ENCODE assay signal across 8 cellular contexts in the genomic region with DNA sequence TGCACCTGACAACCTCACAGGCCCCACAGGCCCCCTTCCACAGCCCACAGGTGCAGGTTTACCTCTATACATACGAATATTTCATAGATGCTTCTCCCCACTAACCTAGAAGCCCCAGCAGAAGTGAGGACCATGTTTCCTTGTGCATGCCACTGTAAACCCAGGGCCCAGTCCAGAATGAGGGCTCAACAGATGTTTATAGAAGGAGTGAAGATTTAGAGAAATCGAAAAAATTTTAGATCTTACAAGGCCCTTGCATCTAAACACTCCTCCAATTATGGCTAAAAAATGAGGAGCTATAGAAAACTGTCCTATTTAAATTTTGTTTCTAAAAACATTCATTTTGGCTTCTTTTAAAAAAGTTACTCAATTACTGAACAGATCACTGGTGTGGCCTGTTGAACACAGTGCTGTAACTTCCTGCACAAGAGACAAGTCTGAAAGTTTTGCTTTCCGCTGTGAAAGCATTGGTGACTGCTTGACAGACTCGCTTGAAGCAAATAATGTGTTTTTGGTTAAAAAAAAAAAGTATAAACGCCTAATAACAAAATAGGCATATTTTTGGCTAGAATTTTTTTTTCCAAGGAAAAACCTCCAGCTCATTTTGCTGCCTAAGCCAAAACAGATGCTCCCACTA. TPM values are rescaled to one million over a fixed set of nuclear protein-coding genes. Genes with fewer than 3 reads are reported as not detected.
DNase-seq lines count a peak whose midpoint lies in the region; ATAC-seq and TF ChIP-seq lines count a peak whose summit lies in the region.

No MANE protein-coding gene starts in this region.

- no peak for TF ChIP-seq EP300 in ovary (IDR thresholded peaks at IDR 0.05)

- H3K36me3 ChIP-seq in cardiac muscle cell (no peaks in the 10 kb centered on the region), ovary (no peaks in the 10 kb centered on the region)

- H3K4me1 ChIP-seq in cardiac muscle cell (ENCODE audit: low read depth) (peaks cover 19% of the 10 kb centered on the region), ovary (ENCODE audit: insufficient read depth) (peaks cover 6% of the 10 kb centered on the region)

- H3K4me3 ChIP-seq in cardiac muscle cell (peak overlapping the region; percentile 90), ovary (peak overlapping the region; percentile 90)

- TF ChIP-seq POLR2A in ovary (IDR thresholded peaks at IDR 0.05), result no peak

- no peaks in the 10 kb centered on the region for H3K9me3 ChIP-seq in cardiac muscle cell (ENCODE audit: low read depth)
- H3K9me3 ChIP-seq in ovary, result no peaks in the 10 kb centered on the region

- intact Hi-C loops in cardiac septum (cut with DNase I), result no loop called here
- intact Hi-C loops in ovary (cut with DNase I), result loop anchor here in 2 of 4 donors (5.0 kb wide), 1 partner anchor 70 kb away; a partner anchor contains a TSS

- no peak for TF ChIP-seq CTCF in cardiac muscle cell (IDR thresholded peaks at IDR 0.05; ENCODE audit: low read depth, low read length)
- TF ChIP-seq CTCF in ovary (IDR thresholded peaks at IDR 0.05), result no peak

- ATAC-seq in HG03521 (IDR thresholded peaks at IDR 0.05; ENCODE audit: unreplicated experiment) (no peak), HG03135 (IDR thresholded peaks at IDR 0.05; ENCODE audit: unreplicated experiment) (no peak), HG03342 (IDR thresholded peaks at IDR 0.05; ENCODE audit: unreplicated experiment) (no peak)

- WGBS in ovary, 3 donors, result 34 to 38% (median 36%) methylated on average over 5 of the region's 5 CpGs

- H3K27ac ChIP-seq in cardiac muscle cell, result peak overlapping the region; percentile 92
- peak overlapping the region; percentile 55 for H3K27ac ChIP-seq in epithelial cell of prostate
- H3K27ac ChIP-seq in ovary, result peak overlapping the region in 1 of 2 donors; percentile 94

- DNase-seq in cardiac muscle cell (ENCODE audit: low read depth in 1 of 2, low spot score in 1 of 2) (peak in 1 of 2 donors; percentile 29), cardiac septum (ENCODE audit: low spot score) (no peak), RPMI8226 (peak; percentile 63), epithelial cell of prostate (ENCODE audit: low read depth, low spot score) (no peak), ovary (no peak)

- H3K27me3 ChIP-seq in cardiac muscle cell (no peaks in the 10 kb centered on the region), ovary (no peaks in the 10 kb centered on the region)

RNA-seq across cellular contexts. Expression of a gene that starts 1.2 kb away (rescaled TPM):
- total RNA-seq in cardiac muscle cell (13.6 and 19.3 TPM in 2 replicates), cardiac septum (11.0 TPM), ovary (10 to 100 TPM in 5 of 7 donors, 1 to 10 TPM in 2; 7.6 to 15.4 (median 10.3) TPM)
- polyA plus RNA-seq in cardiac muscle cell (17.0 and 22.6 TPM in 2 replicates), ovary (1 to 10 TPM; 5.6 to 6.9 TPM)

RNA-seq across cellular contexts. Expression of a gene that starts 49.2 kb away (rescaled TPM):
- total RNA-seq in cardiac muscle cell (60.2 and 67.4 TPM in 2 replicates), cardiac septum (24.5 TPM), ovary (10 to 100 TPM; 40.5 to 49.2 (median 40.8) TPM)
- polyA plus RNA-seq in cardiac muscle cell (32.5 and 33.6 TPM in 2 replicates), ovary (10 to 100 TPM; 15.3 to 29.3 TPM)
